In the genomic region with DNA sequence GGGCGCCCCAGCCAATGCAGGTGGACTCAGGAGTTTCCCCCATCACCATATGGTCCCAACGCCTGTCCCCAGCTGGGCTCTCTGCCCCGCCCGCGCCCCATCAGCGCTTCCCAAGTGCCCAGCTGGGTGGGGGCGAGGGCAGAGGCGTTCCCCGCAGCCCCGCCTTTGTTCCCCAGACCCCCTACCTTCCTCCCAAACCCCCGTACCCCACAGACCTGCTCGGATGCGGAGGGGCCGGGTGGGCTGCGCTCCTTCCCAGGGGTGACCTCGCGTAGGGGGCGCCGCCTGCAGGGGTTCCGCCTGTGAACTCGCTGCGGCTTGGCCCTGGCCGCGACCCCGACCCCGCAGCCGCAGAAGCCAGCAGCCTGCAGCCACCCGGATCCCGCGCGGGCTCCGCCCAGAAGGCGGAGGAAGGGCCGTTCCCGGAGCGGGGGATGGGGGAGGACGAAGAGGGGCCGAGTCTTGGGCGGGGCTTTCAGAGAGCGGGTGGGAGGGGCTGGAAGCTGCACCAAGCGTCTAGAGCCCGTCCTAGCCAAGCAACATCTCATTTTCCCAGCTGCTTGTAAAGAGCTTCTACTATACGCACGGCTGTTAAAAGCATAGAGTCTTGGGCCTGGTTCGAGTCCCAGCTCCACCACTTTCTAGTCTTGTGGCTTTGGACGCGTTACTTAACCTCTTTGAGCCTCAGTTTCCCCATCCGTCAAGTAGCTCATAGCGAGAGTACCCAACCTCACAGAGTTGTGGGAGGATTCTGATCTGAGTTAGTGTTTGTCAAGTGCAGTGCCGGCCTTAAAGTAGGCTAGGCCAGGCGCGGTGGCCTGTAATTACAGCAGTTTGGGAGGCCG, we compare ENCODE assay signal across 8 cellular contexts. TPM values are rescaled to one million over a fixed set of nuclear protein-coding genes. Genes with fewer than 3 reads are reported as not detected.
A peak's percentile ranks its signal among the peaks of the same experiment; 100 is the strongest.
DNase-seq lines count a peak whose midpoint lies in the region; ATAC-seq and TF ChIP-seq lines count a peak whose summit lies in the region.

A gene with protein sequence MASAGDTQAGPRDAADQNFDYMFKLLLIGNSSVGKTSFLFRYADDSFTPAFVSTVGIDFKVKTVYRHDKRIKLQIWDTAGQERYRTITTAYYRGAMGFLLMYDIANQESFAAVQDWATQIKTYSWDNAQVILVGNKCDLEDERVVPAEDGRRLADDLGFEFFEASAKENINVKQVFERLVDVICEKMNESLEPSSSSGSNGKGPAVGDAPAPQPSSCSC (minus strand): TSS at position 404 of the 845 bp plus-strand sequence. CDS start 2,258 bp downstream, outside the sequence.

- peak in 1 of 2 donors; percentile 49 for TF ChIP-seq RAD21 in liver (IDR thresholded peaks at IDR 0.05)

- H3K27me3 ChIP-seq in GM06990 (replicated peaks; ENCODE audit: control insufficient read depth, insufficient read depth, low read length) (no peaks in the 10 kb centered on the region), duodenal mucosa (ENCODE audit: control insufficient read depth in 1 of 2, insufficient read depth in 2 of 2, low read length in 2 of 2) (no peaks in the 10 kb centered on the region), liver (ENCODE audit: control insufficient read depth in 4 of 4, insufficient read depth in 4 of 4, low read length in 3 of 4) (no peaks in the 10 kb centered on the region)

- H3K36me3 ChIP-seq in GM06990 (ENCODE audit: control insufficient read depth, insufficient read depth, low read length) (peaks cover 8% of the 10 kb centered on the region), duodenal mucosa (ENCODE audit: control insufficient read depth in 1 of 2, insufficient read depth in 2 of 2, low read length in 2 of 2) (peaks cover 10 to 26% of the 10 kb centered on the region in 2 donors), liver (ENCODE audit: control insufficient read depth in 4 of 4, insufficient read depth in 3 of 4, low read depth in 1 of 4, low read length in 3 of 4) (peaks cover 4 to 18% (median 6%) of the 10 kb centered on the region in 4 donors)

- TF ChIP-seq CTCF in GM06990 (IDR thresholded peaks at IDR 0.05; ENCODE audit: insufficient read depth, low read length, poor library complexity, severe bottlenecking) (no peak), liver (IDR thresholded peaks at IDR 0.05; ENCODE audit: low read depth, low read length, missing input control) (no peak)

- H3K4me1 ChIP-seq in duodenal mucosa (ENCODE audit: control insufficient read depth in 1 of 2, insufficient read depth in 2 of 2, low read length in 2 of 2), result peaks cover 15 to 34% of the 10 kb centered on the region in 2 donors
- peaks cover 1 to 13% (median 7%) of the 10 kb centered on the region in 4 donors for H3K4me1 ChIP-seq in liver (ENCODE audit: control insufficient read depth in 4 of 4, insufficient read depth in 4 of 4, low read length in 3 of 4)

- H3K4me3 ChIP-seq in GM06990 (replicated peaks; ENCODE audit: low read depth, low read length) (peak within 1 kb of the TSS; percentile 79), duodenal mucosa (ENCODE audit: low read depth in 1 of 2, low read length in 2 of 2) (peak within 1 kb of the TSS; percentile 79), liver (ENCODE audit: low read depth in 1 of 3, low read length in 3 of 3) (peak within 1 kb of the TSS in 2 of 3 donors; percentile 30 to 57)

- 25% methylated on average over 53 of the region's 53 CpGs for WGBS in liver

- ATAC-seq in HG03354 (IDR thresholded peaks at IDR 0.05; ENCODE audit: poor library complexity, severe bottlenecking, unreplicated experiment), result peak; percentile 56
- ATAC-seq in GM21786 (IDR thresholded peaks at IDR 0.05; ENCODE audit: unreplicated experiment), result no peak

- H3K9ac ChIP-seq in duodenal mucosa (ENCODE audit: low read depth in 1 of 2, low read length in 2 of 2) (peak within 1 kb of the TSS; percentile 52 to 74), liver (ENCODE audit: low read depth in 1 of 2, low read length in 2 of 2) (no peak within 1 kb of the TSS)

- DNase-seq in GM06990 (ENCODE audit: extremely low read depth, insufficient read length) (peak; percentile 86), NCI-H774 (lab: John Stamatoyannopoulos, UW) (peak; percentile 77)
- DNase-seq in activated CD4-positive, alpha-beta T cell treated with anti-CD3 and anti-CD28 coated beads, Interleukin-2, amount 50 U/mL, for 48 hours, result peak; percentile 92 to 94
- peak; percentile 81 to 82 for DNase-seq in stimulated activated CD4-positive, alpha-beta T cell treated with anti-CD3 and anti-CD28 coated beads, Interleukin-2, amount 100 ng/mL, for 48 hours

- H3K27ac ChIP-seq in duodenal mucosa (ENCODE audit: low read depth, low read length) (peak within 1 kb of the TSS; percentile 68), liver (ENCODE audit: low read depth in 1 of 2, low read length in 2 of 2) (peak within 1 kb of the TSS; percentile 41 to 60)

- H3K9me3 ChIP-seq in duodenal mucosa (ENCODE audit: control insufficient read depth in 1 of 2, low read length in 2 of 2) (no peaks in the 10 kb centered on the region), liver (ENCODE audit: control insufficient read depth in 4 of 4, low read length in 3 of 4) (no peaks in the 10 kb centered on the region)

TF ChIP-seq in liver, 16 proteins besides CTCF, POLR2A, EP300 and RAD21:
- TF ChIP-seq HNF4G (IDR thresholded peaks at IDR 0.05) (no peak), FOXA2 (IDR thresholded peaks at IDR 0.05) (no peak), SP1 (IDR thresholded peaks at IDR 0.05) (peak; percentile 38), NR2F2 (IDR thresholded peaks at IDR 0.05) (peak; percentile 21), FOXA1 (IDR thresholded peaks at IDR 0.05) (no peak), JUND (IDR thresholded peaks at IDR 0.05) (no peak)
- TF ChIP-seq, protein P1, sequence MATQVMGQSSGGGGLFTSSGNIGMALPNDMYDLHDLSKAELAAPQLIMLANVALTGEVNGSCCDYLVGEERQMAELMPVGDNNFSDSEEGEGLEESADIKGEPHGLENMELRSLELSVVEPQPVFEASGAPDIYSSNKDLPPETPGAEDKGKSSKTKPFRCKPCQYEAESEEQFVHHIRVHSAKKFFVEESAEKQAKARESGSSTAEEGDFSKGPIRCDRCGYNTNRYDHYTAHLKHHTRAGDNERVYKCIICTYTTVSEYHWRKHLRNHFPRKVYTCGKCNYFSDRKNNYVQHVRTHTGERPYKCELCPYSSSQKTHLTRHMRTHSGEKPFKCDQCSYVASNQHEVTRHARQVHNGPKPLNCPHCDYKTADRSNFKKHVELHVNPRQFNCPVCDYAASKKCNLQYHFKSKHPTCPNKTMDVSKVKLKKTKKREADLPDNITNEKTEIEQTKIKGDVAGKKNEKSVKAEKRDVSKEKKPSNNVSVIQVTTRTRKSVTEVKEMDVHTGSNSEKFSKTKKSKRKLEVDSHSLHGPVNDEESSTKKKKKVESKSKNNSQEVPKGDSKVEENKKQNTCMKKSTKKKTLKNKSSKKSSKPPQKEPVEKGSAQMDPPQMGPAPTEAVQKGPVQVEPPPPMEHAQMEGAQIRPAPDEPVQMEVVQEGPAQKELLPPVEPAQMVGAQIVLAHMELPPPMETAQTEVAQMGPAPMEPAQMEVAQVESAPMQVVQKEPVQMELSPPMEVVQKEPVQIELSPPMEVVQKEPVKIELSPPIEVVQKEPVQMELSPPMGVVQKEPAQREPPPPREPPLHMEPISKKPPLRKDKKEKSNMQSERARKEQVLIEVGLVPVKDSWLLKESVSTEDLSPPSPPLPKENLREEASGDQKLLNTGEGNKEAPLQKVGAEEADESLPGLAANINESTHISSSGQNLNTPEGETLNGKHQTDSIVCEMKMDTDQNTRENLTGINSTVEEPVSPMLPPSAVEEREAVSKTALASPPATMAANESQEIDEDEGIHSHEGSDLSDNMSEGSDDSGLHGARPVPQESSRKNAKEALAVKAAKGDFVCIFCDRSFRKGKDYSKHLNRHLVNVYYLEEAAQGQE (IDR thresholded peaks at IDR 0.05), result no peak

RNA-seq across cellular contexts. Expression of the gene that starts here (rescaled TPM):
- 10 to 100 TPM in 1 of 2 donors, 1 to 10 TPM in 1; 9.5 to 10.2 TPM for total RNA-seq in liver
- polyA plus RNA-seq in liver, result 1 to 10 TPM; 1.1 to 1.4 TPM

Comparison
In these comparisons a context has a peak if more than half of its experiments do, and no peak if none do; other contexts are left out.
1. H3K9ac ChIP-seq: peak in duodenal mucosa (2 of 2); none in liver (0 of 2).
2. Peak in every context shown above with its lines, with median percentiles within 50 percentile points of each other: DNase-seq and H3K4me3 ChIP-seq.